In the genomic region with DNA sequence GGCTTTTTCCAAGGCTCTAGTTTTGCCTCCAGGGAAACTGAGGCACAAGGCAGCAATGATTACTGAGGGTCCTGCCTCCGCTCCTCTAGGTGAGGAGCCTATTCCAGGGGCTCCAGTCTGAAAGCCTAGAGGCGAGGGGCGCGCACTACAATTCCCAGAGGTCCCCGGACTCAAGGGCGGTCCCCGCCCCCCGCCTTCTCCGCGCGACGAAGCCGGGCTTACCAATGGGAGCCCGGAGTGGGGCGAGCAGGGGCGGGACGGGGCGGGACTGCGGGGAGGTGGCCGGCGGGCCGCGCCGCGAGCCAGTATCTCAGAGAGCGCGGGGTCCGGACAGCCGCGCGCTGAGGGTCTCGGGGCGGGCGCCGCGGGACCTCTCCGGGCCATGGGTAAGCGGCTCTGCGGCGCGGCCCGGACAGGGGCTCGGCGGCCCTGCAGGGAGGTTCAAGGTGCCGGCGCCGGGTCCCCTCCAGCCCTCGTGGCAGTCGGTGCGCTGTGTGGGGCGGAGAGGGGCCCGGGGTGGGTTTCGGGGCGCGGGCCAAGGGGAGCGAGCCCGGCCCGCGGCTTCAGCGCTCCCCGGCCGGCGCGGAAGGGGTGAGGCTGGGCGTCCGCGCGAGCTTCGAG, we compare ENCODE assay signal across 8 cellular contexts. TPM values are rescaled to one million over a fixed set of nuclear protein-coding genes. Genes with fewer than 3 reads are reported as not detected.
A peak's percentile ranks its signal among the peaks of the same experiment; 100 is the strongest.
DNase-seq lines count a peak whose midpoint lies in the region; ATAC-seq and TF ChIP-seq lines count a peak whose summit lies in the region.

TSS of gene ARID5A (plus strand) at position 308 of the 621 bp plus-strand sequence. CDS start at position 383, 75 bp downstream.

- no peaks in the 10 kb centered on the region for H3F3A ChIP-seq in neural cell (ENCODE audit: insufficient read depth, low read length, poor library complexity, severe bottlenecking)

- ATAC-seq in stimulated activated naive CD8-positive, alpha-beta T cell treated with anti-CD3 and anti-CD28 coated beads, Interleukin-15, amount 100 ng/mL, for 72 hours, result peak; percentile 68

- H4K20me1 ChIP-seq in neural cell (ENCODE audit: insufficient read depth), result no peaks in the 10 kb centered on the region

- TF ChIP-seq RAD21 in neural cell (conservative IDR thresholded peaks at IDR 0.05), result no peak

- no peak within 1 kb of the TSS for H3K9ac ChIP-seq in neural cell (ENCODE audit: low read length)

- H3K27me3 Mint-ChIP-seq in stimulated activated naive CD8-positive, alpha-beta T cell treated with anti-CD3 and anti-CD28 coated beads, Interleukin-15, amount 100 ng/mL, for 72 hours, result no peaks in the 10 kb centered on the region

- H3K79me2 ChIP-seq in neural cell (replicated peaks; ENCODE audit: insufficient read depth, low read length), result no peaks in the 10 kb centered on the region

- peaks cover 37% of the 10 kb centered on the region for H3K27me3 ChIP-seq in neural cell (ENCODE audit: insufficient read depth, low read depth, low read length)

- H3K4me1 Mint-ChIP-seq in stimulated activated naive CD8-positive, alpha-beta T cell treated with anti-CD3 and anti-CD28 coated beads, Interleukin-15, amount 100 ng/mL, for 72 hours, result peaks cover 70% of the 10 kb centered on the region

- no peak for TF ChIP-seq CTCF in neural cell (IDR thresholded peaks at IDR 0.05; ENCODE audit: poor library complexity, severe bottlenecking)

- no peak within 1 kb of the TSS for H3K27ac ChIP-seq in neural cell (ENCODE audit: low read length)

- H3K9me2 ChIP-seq in neural cell (ENCODE audit: insufficient read depth, low read length), result no peaks in the 10 kb centered on the region

- DNase-seq in ELR (ENCODE audit: low read depth) (peak; percentile 93), H4 (ENCODE audit: low spot score) (peak; percentile 73), LoVo (ENCODE audit: low spot score) (peak; percentile 87), SHP77 (lab: John Stamatoyannopoulos, UW) (peak; percentile 85 to 91), fibroblast of the conjunctiva (ENCODE audit: low read depth) (peak; percentile 75)
- DNase-seq in activated T-helper 9 cell treated with anti-CD3 and anti-CD28 coated beads, Interleukin-2, amount 50 U/mL, for 16 hours (ENCODE audit: low read depth), result peak; percentile 91
- peak; percentile 87 to 90 for DNase-seq in stimulated activated naive CD8-positive, alpha-beta T cell treated with anti-CD3 and anti-CD28 coated beads, Interleukin-15, amount 100 ng/mL, for 72 hours

- H2AFZ ChIP-seq in neural cell (ENCODE audit: low read depth, low read length), result no peak within 1 kb of the TSS

- peak within 1 kb of the TSS; percentile 82 for H3K4me2 ChIP-seq in neural cell (ENCODE audit: low read length)

- H3K4me3 Mint-ChIP-seq in stimulated activated naive CD8-positive, alpha-beta T cell treated with anti-CD3 and anti-CD28 coated beads, Interleukin-15, amount 100 ng/mL, for 72 hours, result peak within 1 kb of the TSS; percentile 88 to 96

- peak within 1 kb of the TSS; percentile 87 to 100 for H3K27ac Mint-ChIP-seq in stimulated activated naive CD8-positive, alpha-beta T cell treated with anti-CD3 and anti-CD28 coated beads, Interleukin-15, amount 100 ng/mL, for 72 hours

- H3K9me3 Mint-ChIP-seq in stimulated activated naive CD8-positive, alpha-beta T cell treated with anti-CD3 and anti-CD28 coated beads, Interleukin-15, amount 100 ng/mL, for 72 hours, result no peaks in the 10 kb centered on the region

- peak within 1 kb of the TSS; percentile 73 for H3K4me3 ChIP-seq in neural cell (ENCODE audit: low read length)

- TF ChIP-seq EP300 in neural cell (conservative IDR thresholded peaks at IDR 0.05; ENCODE audit: poor library complexity, severe bottlenecking), result no peak

- no peaks in the 10 kb centered on the region for H3K9me3 ChIP-seq in neural cell (ENCODE audit: low read length)

- H3K36me3 ChIP-seq in neural cell (ENCODE audit: insufficient read depth, low read length), result no peaks in the 10 kb centered on the region

TF ChIP-seq in neural cell, 6 proteins besides CTCF, POLR2A, EP300 and RAD21:
- peak; percentile 63 for TF ChIP-seq MXI1 (conservative IDR thresholded peaks at IDR 0.05; ENCODE audit: poor library complexity, severe bottlenecking)
- TF ChIP-seq, protein P1, sequence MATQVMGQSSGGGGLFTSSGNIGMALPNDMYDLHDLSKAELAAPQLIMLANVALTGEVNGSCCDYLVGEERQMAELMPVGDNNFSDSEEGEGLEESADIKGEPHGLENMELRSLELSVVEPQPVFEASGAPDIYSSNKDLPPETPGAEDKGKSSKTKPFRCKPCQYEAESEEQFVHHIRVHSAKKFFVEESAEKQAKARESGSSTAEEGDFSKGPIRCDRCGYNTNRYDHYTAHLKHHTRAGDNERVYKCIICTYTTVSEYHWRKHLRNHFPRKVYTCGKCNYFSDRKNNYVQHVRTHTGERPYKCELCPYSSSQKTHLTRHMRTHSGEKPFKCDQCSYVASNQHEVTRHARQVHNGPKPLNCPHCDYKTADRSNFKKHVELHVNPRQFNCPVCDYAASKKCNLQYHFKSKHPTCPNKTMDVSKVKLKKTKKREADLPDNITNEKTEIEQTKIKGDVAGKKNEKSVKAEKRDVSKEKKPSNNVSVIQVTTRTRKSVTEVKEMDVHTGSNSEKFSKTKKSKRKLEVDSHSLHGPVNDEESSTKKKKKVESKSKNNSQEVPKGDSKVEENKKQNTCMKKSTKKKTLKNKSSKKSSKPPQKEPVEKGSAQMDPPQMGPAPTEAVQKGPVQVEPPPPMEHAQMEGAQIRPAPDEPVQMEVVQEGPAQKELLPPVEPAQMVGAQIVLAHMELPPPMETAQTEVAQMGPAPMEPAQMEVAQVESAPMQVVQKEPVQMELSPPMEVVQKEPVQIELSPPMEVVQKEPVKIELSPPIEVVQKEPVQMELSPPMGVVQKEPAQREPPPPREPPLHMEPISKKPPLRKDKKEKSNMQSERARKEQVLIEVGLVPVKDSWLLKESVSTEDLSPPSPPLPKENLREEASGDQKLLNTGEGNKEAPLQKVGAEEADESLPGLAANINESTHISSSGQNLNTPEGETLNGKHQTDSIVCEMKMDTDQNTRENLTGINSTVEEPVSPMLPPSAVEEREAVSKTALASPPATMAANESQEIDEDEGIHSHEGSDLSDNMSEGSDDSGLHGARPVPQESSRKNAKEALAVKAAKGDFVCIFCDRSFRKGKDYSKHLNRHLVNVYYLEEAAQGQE (IDR thresholded peaks at IDR 0.05; ENCODE audit: borderline replicate concordance), result no peak
TF ChIP-seq in neural cell: peak in this region for 1.

RNA-seq across cellular contexts. Expression of gene ARID5A, which starts in this region (rescaled TPM):
- 4.8 and 9.8 TPM in 2 replicates for total RNA-seq in H4 (2014; rRNA removed; shearing (Covaris generic))
- polyA plus RNA-seq in neural cell, result 0.36 TPM in 1 of 2 replicates, not detected in the other
- 0.24 TPM in 1 of 2 replicates, not detected in the other for polyA minus RNA-seq in neural cell
